1 cellular context compared by ENCODE assay signal in the genomic region with DNA sequence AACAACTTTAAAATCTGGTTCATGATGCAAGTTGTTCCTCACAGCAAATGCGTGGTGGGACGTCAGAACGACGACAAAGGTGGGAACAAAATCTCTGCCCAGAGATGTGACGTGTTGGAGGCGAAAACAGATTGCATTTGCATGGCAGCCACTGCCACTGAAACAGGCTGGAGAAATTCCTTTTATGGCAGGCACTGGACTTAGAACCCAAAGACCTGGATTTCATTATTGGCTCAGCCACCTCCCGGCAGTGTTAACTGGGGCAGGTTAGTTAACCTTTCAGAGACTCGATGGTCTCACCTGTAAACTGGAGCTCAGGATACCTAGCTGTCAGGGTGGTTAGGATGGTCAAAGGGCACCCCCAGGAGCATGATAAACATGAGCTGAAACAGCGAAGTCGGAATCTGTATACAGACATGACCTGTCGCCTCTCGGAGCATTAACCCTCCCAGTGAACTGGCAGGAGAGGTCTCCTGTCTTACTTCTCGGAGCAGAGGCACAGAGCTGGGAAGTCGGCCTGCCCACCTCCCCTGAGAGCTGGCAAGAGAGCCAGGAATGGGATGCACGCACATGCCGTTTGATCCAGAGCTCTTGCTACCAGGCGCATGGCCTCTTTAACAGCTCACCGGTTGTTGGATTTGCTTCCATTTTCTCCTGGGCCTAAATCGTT.
TF ChIP-seq lines count a peak whose summit lies in the region.

No MANE protein-coding gene starts in this region.

TF ChIP-seq in HepG2, 621 proteins besides CTCF, POLR2A, EP300 and RAD21 (continued from another document and continues in another):
- TF ChIP-seq LCORL (IDR thresholded peaks at IDR 0.05) (no peak), LCORL (CRISPR knock-in tag; IDR thresholded peaks at IDR 0.05) (peak; percentile 57; the same call in 1 of the 2 replicates), ZNF709 (CRISPR knock-in tag; IDR thresholded peaks at IDR 0.05) (0 out of 2 replicates have a peak, but pooled peaks have one; percentile 50), ARNT2 (CRISPR knock-in tag; IDR thresholded peaks at IDR 0.05; ENCODE audit: low read depth) (no peak), GABPA (IDR thresholded peaks at IDR 0.05; ENCODE audit: low read depth, low read length) (no peak), GABPA (CRISPR knock-in tag; IDR thresholded peaks at IDR 0.05; ENCODE audit: low read depth) (no peak), ZNF724P (CRISPR knock-in tag; IDR thresholded peaks at IDR 0.05; ENCODE audit: borderline replicate concordance) (no peak), MXI1 (IDR thresholded peaks at IDR 0.05; ENCODE audit: borderline replicate concordance, low read depth, low read length) (no peak), SNAI1 (CRISPR knock-in tag; IDR thresholded peaks at IDR 0.05; ENCODE audit: borderline replicate concordance) (no peak), KDM1A (CRISPR knock-in tag; IDR thresholded peaks at IDR 0.05) (no peak), ZNF264 (CRISPR knock-in tag; IDR thresholded peaks at IDR 0.05) (0 out of 2 replicates have a peak, but pooled peaks have one; percentile 86), ZNF101 (CRISPR knock-in tag; IDR thresholded peaks at IDR 0.05; ENCODE audit: borderline replicate concordance, low read depth) (no peak), CC2D1A (CRISPR knock-in tag; IDR thresholded peaks at IDR 0.05) (no peak), GZF1 (CRISPR knock-in tag; IDR thresholded peaks at IDR 0.05) (0 out of 2 replicates have a peak, but pooled peaks have one; percentile 44), RORA (CRISPR knock-in tag; IDR thresholded peaks at IDR 0.05) (no peak), ZNF205 (CRISPR knock-in tag; IDR thresholded peaks at IDR 0.05) (no peak), ZMYM4 (CRISPR knock-in tag; IDR thresholded peaks at IDR 0.05) (peak; percentile 65), ZNF839 (CRISPR knock-in tag; IDR thresholded peaks at IDR 0.05; ENCODE audit: borderline replicate concordance) (no peak), SOX13 (IDR thresholded peaks at IDR 0.05) (no peak), SOX13 (CRISPR knock-in tag; conservative IDR thresholded peaks at IDR 0.05 in 1 of 2, IDR thresholded peaks at IDR 0.05 in 1 of 2) (no peak), RAD51 (IDR thresholded peaks at IDR 0.05; ENCODE audit: borderline replicate concordance) (no peak), ATF1 (CRISPR knock-in tag; IDR thresholded peaks at IDR 0.05) (peak; percentile 72), TP53 (CRISPR knock-in tag; conservative IDR thresholded peaks at IDR 0.05) (no peak), NR2C2 (CRISPR knock-in tag; IDR thresholded peaks at IDR 0.05; ENCODE audit: borderline replicate concordance) (no peak)
- TF ChIP-seq, protein P1, sequence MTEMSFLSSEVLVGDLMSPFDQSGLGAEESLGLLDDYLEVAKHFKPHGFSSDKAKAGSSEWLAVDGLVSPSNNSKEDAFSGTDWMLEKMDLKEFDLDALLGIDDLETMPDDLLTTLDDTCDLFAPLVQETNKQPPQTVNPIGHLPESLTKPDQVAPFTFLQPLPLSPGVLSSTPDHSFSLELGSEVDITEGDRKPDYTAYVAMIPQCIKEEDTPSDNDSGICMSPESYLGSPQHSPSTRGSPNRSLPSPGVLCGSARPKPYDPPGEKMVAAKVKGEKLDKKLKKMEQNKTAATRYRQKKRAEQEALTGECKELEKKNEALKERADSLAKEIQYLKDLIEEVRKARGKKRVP (CRISPR knock-in tag; IDR thresholded peaks at IDR 0.05), result peak in 1 of 2 experiments; percentile 42; a peak in 1 of 4 replicates
- TF ChIP-seq, protein P2, sequence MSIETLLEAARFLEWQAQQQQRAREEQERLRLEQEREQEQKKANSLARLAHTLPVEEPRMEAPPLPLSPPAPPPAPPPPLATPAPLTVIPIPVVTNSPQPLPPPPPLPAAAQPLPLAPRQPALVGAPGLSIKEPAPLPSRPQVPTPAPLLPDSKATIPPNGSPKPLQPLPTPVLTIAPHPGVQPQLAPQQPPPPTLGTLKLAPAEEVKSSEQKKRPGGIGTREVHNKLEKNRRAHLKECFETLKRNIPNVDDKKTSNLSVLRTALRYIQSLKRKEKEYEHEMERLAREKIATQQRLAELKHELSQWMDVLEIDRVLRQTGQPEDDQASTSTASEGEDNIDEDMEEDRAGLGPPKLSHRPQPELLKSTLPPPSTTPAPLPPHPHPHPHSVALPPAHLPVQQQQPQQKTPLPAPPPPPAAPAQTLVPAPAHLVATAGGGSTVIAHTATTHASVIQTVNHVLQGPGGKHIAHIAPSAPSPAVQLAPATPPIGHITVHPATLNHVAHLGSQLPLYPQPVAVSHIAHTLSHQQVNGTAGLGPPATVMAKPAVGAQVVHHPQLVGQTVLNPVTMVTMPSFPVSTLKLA (IDR thresholded peaks at IDR 0.05), result no peak
- TF ChIP-seq, protein P3, sequence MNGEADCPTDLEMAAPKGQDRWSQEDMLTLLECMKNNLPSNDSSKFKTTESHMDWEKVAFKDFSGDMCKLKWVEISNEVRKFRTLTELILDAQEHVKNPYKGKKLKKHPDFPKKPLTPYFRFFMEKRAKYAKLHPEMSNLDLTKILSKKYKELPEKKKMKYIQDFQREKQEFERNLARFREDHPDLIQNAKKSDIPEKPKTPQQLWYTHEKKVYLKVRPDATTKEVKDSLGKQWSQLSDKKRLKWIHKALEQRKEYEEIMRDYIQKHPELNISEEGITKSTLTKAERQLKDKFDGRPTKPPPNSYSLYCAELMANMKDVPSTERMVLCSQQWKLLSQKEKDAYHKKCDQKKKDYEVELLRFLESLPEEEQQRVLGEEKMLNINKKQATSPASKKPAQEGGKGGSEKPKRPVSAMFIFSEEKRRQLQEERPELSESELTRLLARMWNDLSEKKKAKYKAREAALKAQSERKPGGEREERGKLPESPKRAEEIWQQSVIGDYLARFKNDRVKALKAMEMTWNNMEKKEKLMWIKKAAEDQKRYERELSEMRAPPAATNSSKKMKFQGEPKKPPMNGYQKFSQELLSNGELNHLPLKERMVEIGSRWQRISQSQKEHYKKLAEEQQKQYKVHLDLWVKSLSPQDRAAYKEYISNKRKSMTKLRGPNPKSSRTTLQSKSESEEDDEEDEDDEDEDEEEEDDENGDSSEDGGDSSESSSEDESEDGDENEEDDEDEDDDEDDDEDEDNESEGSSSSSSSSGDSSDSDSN (CRISPR knock-in tag; IDR thresholded peaks at IDR 0.05), result peak; percentile 47
- TF ChIP-seq, protein P4, sequence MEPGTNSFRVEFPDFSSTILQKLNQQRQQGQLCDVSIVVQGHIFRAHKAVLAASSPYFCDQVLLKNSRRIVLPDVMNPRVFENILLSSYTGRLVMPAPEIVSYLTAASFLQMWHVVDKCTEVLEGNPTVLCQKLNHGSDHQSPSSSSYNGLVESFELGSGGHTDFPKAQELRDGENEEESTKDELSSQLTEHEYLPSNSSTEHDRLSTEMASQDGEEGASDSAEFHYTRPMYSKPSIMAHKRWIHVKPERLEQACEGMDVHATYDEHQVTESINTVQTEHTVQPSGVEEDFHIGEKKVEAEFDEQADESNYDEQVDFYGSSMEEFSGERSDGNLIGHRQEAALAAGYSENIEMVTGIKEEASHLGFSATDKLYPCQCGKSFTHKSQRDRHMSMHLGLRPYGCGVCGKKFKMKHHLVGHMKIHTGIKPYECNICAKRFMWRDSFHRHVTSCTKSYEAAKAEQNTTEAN (CRISPR knock-in tag; conservative IDR thresholded peaks at IDR 0.05), result no peak
- TF ChIP-seq, protein P5, sequence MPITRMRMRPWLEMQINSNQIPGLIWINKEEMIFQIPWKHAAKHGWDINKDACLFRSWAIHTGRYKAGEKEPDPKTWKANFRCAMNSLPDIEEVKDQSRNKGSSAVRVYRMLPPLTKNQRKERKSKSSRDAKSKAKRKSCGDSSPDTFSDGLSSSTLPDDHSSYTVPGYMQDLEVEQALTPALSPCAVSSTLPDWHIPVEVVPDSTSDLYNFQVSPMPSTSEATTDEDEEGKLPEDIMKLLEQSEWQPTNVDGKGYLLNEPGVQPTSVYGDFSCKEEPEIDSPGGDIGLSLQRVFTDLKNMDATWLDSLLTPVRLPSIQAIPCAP (CRISPR knock-in tag; IDR thresholded peaks at IDR 0.05; ENCODE audit: low read depth), result no peak
- TF ChIP-seq, protein P6, sequence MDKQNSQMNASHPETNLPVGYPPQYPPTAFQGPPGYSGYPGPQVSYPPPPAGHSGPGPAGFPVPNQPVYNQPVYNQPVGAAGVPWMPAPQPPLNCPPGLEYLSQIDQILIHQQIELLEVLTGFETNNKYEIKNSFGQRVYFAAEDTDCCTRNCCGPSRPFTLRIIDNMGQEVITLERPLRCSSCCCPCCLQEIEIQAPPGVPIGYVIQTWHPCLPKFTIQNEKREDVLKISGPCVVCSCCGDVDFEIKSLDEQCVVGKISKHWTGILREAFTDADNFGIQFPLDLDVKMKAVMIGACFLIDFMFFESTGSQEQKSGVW (CRISPR knock-in tag; IDR thresholded peaks at IDR 0.05; ENCODE audit: borderline replicate concordance), result no peak
- TF ChIP-seq, protein P7, sequence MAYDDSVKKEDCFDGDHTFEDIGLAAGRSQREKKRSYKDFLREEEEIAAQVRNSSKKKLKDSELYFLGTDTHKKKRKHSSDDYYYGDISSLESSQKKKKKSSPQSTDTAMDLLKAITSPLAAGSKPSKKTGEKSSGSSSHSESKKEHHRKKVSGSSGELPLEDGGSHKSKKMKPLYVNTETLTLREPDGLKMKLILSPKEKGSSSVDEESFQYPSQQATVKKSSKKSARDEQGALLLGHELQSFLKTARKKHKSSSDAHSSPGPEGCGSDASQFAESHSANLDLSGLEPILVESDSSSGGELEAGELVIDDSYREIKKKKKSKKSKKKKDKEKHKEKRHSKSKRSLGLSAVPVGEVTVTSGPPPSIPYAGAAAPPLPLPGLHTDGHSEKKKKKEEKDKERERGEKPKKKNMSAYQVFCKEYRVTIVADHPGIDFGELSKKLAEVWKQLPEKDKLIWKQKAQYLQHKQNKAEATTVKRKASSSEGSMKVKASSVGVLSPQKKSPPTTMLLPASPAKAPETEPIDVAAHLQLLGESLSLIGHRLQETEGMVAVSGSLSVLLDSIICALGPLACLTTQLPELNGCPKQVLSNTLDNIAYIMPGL (CRISPR knock-in tag; IDR thresholded peaks at IDR 0.05; ENCODE audit: borderline replicate concordance in 1 of 2, low read depth in 1 of 2), result no peak; a peak in 1 of 4 replicates
- TF ChIP-seq, protein P8, sequence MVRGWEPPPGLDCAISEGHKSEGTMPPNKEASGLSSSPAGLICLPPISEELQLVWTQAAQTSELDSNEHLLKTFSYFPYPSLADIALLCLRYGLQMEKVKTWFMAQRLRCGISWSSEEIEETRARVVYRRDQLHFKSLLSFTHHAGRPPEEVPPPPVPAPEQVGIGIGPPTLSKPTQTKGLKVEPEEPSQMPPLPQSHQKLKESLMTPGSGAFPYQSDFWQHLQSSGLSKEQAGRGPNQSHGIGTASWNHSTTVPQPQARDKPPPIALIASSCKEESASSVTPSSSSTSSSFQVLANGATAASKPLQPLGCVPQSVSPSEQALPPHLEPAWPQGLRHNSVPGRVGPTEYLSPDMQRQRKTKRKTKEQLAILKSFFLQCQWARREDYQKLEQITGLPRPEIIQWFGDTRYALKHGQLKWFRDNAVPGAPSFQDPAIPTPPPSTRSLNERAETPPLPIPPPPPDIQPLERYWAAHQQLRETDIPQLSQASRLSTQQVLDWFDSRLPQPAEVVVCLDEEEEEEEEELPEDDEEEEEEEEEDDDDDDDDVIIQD (CRISPR knock-in tag; IDR thresholded peaks at IDR 0.05; ENCODE audit: low read depth), result peak; percentile 27; the same call in 1 of the 2 replicates
- TF ChIP-seq, protein P9, sequence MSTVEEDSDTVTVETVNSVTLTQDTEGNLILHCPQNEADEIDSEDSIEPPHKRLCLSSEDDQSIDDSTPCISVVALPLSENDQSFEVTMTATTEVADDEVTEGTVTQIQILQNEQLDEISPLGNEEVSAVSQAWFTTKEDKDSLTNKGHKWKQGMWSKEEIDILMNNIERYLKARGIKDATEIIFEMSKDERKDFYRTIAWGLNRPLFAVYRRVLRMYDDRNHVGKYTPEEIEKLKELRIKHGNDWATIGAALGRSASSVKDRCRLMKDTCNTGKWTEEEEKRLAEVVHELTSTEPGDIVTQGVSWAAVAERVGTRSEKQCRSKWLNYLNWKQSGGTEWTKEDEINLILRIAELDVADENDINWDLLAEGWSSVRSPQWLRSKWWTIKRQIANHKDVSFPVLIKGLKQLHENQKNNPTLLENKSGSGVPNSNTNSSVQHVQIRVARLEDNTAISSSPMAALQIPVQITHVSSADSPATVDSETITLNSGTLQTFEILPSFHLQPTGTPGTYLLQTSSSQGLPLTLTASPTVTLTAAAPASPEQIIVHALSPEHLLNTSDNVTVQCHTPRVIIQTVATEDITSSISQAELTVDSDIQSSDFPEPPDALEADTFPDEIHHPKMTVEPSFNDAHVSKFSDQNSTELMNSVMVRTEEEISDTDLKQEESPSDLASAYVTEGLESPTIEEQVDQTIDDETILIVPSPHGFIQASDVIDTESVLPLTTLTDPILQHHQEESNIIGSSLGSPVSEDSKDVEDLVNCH (CRISPR knock-in tag; IDR thresholded peaks at IDR 0.05), result no peak
- TF ChIP-seq, protein P10, sequence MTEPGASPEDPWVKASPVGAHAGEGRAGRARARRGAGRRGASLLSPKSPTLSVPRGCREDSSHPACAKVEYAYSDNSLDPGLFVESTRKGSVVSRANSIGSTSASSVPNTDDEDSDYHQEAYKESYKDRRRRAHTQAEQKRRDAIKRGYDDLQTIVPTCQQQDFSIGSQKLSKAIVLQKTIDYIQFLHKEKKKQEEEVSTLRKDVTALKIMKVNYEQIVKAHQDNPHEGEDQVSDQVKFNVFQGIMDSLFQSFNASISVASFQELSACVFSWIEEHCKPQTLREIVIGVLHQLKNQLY (CRISPR knock-in tag; IDR thresholded peaks at IDR 0.05), result no peak
